ENCODE assay signal across 1 cellular context in genomic region chr2:218852911-218853667, GRCh38.
TF ChIP-seq lines count a peak whose summit lies in the region.

No MANE protein-coding gene starts in this region.

TF ChIP-seq in HepG2, 621 proteins besides CTCF, POLR2A, EP300 and RAD21 (continued from another document):
- TF ChIP-seq, protein P1, sequence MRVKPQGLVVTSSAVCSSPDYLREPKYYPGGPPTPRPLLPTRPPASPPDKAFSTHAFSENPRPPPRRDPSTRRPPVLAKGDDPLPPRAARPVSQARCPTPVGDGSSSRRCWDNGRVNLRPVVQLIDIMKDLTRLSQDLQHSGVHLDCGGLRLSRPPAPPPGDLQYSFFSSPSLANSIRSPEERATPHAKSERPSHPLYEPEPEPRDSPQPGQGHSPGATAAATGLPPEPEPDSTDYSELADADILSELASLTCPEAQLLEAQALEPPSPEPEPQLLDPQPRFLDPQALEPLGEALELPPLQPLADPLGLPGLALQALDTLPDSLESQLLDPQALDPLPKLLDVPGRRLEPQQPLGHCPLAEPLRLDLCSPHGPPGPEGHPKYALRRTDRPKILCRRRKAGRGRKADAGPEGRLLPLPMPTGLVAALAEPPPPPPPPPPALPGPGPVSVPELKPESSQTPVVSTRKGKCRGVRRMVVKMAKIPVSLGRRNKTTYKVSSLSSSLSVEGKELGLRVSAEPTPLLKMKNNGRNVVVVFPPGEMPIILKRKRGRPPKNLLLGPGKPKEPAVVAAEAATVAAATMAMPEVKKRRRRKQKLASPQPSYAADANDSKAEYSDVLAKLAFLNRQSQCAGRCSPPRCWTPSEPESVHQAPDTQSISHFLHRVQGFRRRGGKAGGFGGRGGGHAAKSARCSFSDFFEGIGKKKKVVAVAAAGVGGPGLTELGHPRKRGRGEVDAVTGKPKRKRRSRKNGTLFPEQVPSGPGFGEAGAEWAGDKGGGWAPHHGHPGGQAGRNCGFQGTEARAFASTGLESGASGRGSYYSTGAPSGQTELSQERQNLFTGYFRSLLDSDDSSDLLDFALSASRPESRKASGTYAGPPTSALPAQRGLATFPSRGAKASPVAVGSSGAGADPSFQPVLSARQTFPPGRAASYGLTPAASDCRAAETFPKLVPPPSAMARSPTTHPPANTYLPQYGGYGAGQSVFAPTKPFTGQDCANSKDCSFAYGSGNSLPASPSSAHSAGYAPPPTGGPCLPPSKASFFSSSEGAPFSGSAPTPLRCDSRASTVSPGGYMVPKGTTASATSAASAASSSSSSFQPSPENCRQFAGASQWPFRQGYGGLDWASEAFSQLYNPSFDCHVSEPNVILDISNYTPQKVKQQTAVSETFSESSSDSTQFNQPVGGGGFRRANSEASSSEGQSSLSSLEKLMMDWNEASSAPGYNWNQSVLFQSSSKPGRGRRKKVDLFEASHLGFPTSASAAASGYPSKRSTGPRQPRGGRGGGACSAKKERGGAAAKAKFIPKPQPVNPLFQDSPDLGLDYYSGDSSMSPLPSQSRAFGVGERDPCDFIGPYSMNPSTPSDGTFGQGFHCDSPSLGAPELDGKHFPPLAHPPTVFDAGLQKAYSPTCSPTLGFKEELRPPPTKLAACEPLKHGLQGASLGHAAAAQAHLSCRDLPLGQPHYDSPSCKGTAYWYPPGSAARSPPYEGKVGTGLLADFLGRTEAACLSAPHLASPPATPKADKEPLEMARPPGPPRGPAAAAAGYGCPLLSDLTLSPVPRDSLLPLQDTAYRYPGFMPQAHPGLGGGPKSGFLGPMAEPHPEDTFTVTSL (CRISPR knock-in tag; IDR thresholded peaks at IDR 0.05; ENCODE audit: borderline replicate concordance): no peak
- 0 out of 2 replicates have a peak, but pooled peaks have one; percentile 13 for TF ChIP-seq SMARCC2 (IDR thresholded peaks at IDR 0.05)
- TF ChIP-seq SALL2 (CRISPR knock-in tag; IDR thresholded peaks at IDR 0.05): 0 out of 2 replicates have a peak, but pooled peaks have one; percentile 57
- no peak for TF ChIP-seq MAFF (IDR thresholded peaks at IDR 0.05; ENCODE audit: low read depth, low read length)
- TF ChIP-seq USF2 (IDR thresholded peaks at IDR 0.05; ENCODE audit: low read depth, low read length): no peak
- TF ChIP-seq USF2 (CRISPR knock-in tag; IDR thresholded peaks at IDR 0.05; ENCODE audit: borderline replicate concordance): no peak
- peak; percentile 17; the same call in 1 of the 2 replicates for TF ChIP-seq PITX1 (CRISPR knock-in tag; IDR thresholded peaks at IDR 0.05)
- TF ChIP-seq DBP (CRISPR knock-in tag; IDR thresholded peaks at IDR 0.05; ENCODE audit: not compliant biosample characterization): no peak
- TF ChIP-seq ZNF24 (IDR thresholded peaks at IDR 0.05): no peak
- TF ChIP-seq, protein P2, sequence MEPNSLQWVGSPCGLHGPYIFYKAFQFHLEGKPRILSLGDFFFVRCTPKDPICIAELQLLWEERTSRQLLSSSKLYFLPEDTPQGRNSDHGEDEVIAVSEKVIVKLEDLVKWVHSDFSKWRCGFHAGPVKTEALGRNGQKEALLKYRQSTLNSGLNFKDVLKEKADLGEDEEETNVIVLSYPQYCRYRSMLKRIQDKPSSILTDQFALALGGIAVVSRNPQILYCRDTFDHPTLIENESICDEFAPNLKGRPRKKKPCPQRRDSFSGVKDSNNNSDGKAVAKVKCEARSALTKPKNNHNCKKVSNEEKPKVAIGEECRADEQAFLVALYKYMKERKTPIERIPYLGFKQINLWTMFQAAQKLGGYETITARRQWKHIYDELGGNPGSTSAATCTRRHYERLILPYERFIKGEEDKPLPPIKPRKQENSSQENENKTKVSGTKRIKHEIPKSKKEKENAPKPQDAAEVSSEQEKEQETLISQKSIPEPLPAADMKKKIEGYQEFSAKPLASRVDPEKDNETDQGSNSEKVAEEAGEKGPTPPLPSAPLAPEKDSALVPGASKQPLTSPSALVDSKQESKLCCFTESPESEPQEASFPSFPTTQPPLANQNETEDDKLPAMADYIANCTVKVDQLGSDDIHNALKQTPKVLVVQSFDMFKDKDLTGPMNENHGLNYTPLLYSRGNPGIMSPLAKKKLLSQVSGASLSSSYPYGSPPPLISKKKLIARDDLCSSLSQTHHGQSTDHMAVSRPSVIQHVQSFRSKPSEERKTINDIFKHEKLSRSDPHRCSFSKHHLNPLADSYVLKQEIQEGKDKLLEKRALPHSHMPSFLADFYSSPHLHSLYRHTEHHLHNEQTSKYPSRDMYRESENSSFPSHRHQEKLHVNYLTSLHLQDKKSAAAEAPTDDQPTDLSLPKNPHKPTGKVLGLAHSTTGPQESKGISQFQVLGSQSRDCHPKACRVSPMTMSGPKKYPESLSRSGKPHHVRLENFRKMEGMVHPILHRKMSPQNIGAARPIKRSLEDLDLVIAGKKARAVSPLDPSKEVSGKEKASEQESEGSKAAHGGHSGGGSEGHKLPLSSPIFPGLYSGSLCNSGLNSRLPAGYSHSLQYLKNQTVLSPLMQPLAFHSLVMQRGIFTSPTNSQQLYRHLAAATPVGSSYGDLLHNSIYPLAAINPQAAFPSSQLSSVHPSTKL (CRISPR knock-in tag; IDR thresholded peaks at IDR 0.05): 0 out of 2 replicates have a peak, but pooled peaks have one; percentile 14
- TF ChIP-seq KAT7 (CRISPR knock-in tag; IDR thresholded peaks at IDR 0.05; ENCODE audit: borderline replicate concordance): no peak
- no peak for TF ChIP-seq ZC3H13 (CRISPR knock-in tag; IDR thresholded peaks at IDR 0.05)
- no peak for TF ChIP-seq ELF3 (CRISPR knock-in tag; IDR thresholded peaks at IDR 0.05)
- no peak for TF ChIP-seq FUBP1 (CRISPR knock-in tag; IDR thresholded peaks at IDR 0.05; ENCODE audit: borderline replicate concordance)
- no peak for TF ChIP-seq SP1 (IDR thresholded peaks at IDR 0.05)
- TF ChIP-seq SP1 (CRISPR knock-in tag; IDR thresholded peaks at IDR 0.05): no peak
- TF ChIP-seq, protein P3, sequence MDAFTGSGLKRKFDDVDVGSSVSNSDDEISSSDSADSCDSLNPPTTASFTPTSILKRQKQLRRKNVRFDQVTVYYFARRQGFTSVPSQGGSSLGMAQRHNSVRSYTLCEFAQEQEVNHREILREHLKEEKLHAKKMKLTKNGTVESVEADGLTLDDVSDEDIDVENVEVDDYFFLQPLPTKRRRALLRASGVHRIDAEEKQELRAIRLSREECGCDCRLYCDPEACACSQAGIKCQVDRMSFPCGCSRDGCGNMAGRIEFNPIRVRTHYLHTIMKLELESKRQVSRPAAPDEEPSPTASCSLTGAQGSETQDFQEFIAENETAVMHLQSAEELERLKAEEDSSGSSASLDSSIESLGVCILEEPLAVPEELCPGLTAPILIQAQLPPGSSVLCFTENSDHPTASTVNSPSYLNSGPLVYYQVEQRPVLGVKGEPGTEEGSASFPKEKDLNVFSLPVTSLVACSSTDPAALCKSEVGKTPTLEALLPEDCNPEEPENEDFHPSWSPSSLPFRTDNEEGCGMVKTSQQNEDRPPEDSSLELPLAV (CRISPR knock-in tag; conservative IDR thresholded peaks at IDR 0.05; ENCODE audit: low read depth): no peak
- TF ChIP-seq MYNN (CRISPR knock-in tag; IDR thresholded peaks at IDR 0.05; ENCODE audit: low read depth): no peak
- no peak for TF ChIP-seq AKAP8 (CRISPR knock-in tag; IDR thresholded peaks at IDR 0.05)
- TF ChIP-seq SKIL (CRISPR knock-in tag; IDR thresholded peaks at IDR 0.05; ENCODE audit: borderline replicate concordance): no peak
- no peak for TF ChIP-seq ZSCAN21 (CRISPR knock-in tag; IDR thresholded peaks at IDR 0.05; ENCODE audit: borderline replicate concordance)
- no peak for TF ChIP-seq PPARG (CRISPR knock-in tag; conservative IDR thresholded peaks at IDR 0.05)
- peak; percentile 27; the same call in 1 of the 2 replicates for TF ChIP-seq THAP11 (CRISPR knock-in tag; IDR thresholded peaks at IDR 0.05)
- TF ChIP-seq, protein P4, sequence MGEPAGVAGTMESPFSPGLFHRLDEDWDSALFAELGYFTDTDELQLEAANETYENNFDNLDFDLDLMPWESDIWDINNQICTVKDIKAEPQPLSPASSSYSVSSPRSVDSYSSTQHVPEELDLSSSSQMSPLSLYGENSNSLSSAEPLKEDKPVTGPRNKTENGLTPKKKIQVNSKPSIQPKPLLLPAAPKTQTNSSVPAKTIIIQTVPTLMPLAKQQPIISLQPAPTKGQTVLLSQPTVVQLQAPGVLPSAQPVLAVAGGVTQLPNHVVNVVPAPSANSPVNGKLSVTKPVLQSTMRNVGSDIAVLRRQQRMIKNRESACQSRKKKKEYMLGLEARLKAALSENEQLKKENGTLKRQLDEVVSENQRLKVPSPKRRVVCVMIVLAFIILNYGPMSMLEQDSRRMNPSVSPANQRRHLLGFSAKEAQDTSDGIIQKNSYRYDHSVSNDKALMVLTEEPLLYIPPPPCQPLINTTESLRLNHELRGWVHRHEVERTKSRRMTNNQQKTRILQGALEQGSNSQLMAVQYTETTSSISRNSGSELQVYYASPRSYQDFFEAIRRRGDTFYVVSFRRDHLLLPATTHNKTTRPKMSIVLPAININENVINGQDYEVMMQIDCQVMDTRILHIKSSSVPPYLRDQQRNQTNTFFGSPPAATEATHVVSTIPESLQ (CRISPR knock-in tag; conservative IDR thresholded peaks at IDR 0.05): 0 out of 2 replicates have a peak, but pooled peaks have one; percentile 57
- TF ChIP-seq SCMH1 (CRISPR knock-in tag; IDR thresholded peaks at IDR 0.05; ENCODE audit: borderline replicate concordance): no peak
